8 cellular contexts compared by ENCODE assay signal in genomic region chr9:127976943-127977871, GRCh38. TPM values are rescaled to one million over a fixed set of nuclear protein-coding genes. Genes with fewer than 3 reads are reported as not detected.
DNase-seq lines count a peak whose midpoint lies in the region; ATAC-seq, FAIRE-seq and TF ChIP-seq lines count a peak whose summit lies in the region.

No MANE protein-coding gene starts in this region.

- CTCF ChIA-PET in HepG2 (lab: Yijun Ruan, JAX; ENCODE audit: low intra/inter-chr PET ratio, low total read pairs): no interaction called here

- peaks cover 70% of the 10 kb centered on the region for H3K4me1 ChIP-seq in HepG2 (ENCODE audit: insufficient read depth, low read length)

- ATAC-seq in Right ventricle myocardium superior (ENCODE audit: poor library complexity) (no peak), left cardiac atrium (no peak), HepG2 (no peak), HG03097 (IDR thresholded peaks at IDR 0.05; ENCODE audit: low FRiP score, unreplicated experiment) (no peak), GM21786 (IDR thresholded peaks at IDR 0.05; ENCODE audit: unreplicated experiment) (no peak), HG02798 (IDR thresholded peaks at IDR 0.05; ENCODE audit: poor library complexity, unreplicated experiment) (no peak)

- BruUV-seq in HepG2 (replicated peaks; lab: Mats Ljungman, UMichigan): no TSS peak

- peak overlapping the region; percentile 86 to 90 (median 90); a peak in 5 of 6 replicates for H3K4me3 ChIP-seq in HepG2 (replicated peaks in 1 of 3; ENCODE audit: insufficient read depth in 1 of 3, low read depth in 2 of 3, low read length in 3 of 3)

- H3K9ac ChIP-seq in HepG2 (ENCODE audit: insufficient read depth, low read depth, low read length): peak overlapping the region; percentile 84

- no peaks in the 10 kb centered on the region; a peak in 1 of 5 replicates for H3K27me3 ChIP-seq in HepG2 (ENCODE audit: control insufficient read depth in 1 of 2, insufficient read depth in 2 of 2, low read length in 2 of 2)

- peak overlapping the region; percentile 60 for H3K27ac ChIP-seq in HepG2 (ENCODE audit: extremely low read length, insufficient read depth, low read length)

- intact Hi-C loops in Right ventricle myocardium superior (cut with DNase I) (no loop called here), left cardiac atrium (cut with DNase I) (no loop called here), HepG2 (cut with micrococcal nuclease; ENCODE audit: unreplicated experiment) (loop anchor here (5.0 kb wide), 2 partner anchors 35 to 45 kb away; no protein-coding TSS in a partner anchor)

- POLR2A ChIA-PET in HepG2 (lab: Yijun Ruan, JAX): interaction anchor here (1.1 to 2.3 kb wide), 2 partner anchors 12 to 25 kb away, joined by 4 to 8 read pairs; no protein-coding TSS in a partner anchor

- TF ChIP-seq EP300 in HepG2 (IDR thresholded peaks at IDR 0.05; ENCODE audit: low read depth in 2 of 2, low read length in 2 of 2) (no peak), HepG2 (CRISPR knock-in tag; IDR thresholded peaks at IDR 0.05; ENCODE audit: borderline replicate concordance) (no peak)

- no peaks in the 10 kb centered on the region for H3K36me3 Mint-ChIP-seq in type B pancreatic cell

- no peaks in the 10 kb centered on the region for H3K9me3 Mint-ChIP-seq in type B pancreatic cell

- no peak for TF ChIP-seq RAD21 in HepG2 (CRISPR knock-in tag; IDR thresholded peaks at IDR 0.05)

- WGBS in HepG2 (ENCODE audit: low lambda C conversion rate): 72% methylated on average over 8 of the region's 9 CpGs

- H3K9me3 ChIP-seq in HepG2 (ENCODE audit: low read length): no peaks in the 10 kb centered on the region

- H3K79me2 ChIP-seq in HepG2 (ENCODE audit: insufficient read depth, low read length): peaks cover 80% of the 10 kb centered on the region

- H2AFZ ChIP-seq in HepG2 (ENCODE audit: low read length): no peak overlapping the region

- no peaks in the 10 kb centered on the region for H3K27me3 Mint-ChIP-seq in type B pancreatic cell

- peaks cover 37% of the 10 kb centered on the region; the same call in 1 of the 2 replicates for H4K20me1 ChIP-seq in HepG2 (ENCODE audit: insufficient read depth, low read length)

- DNase-seq in Right ventricle myocardium superior (peak; percentile 42), left cardiac atrium (no peak), HepG2 (ENCODE audit: low spot score) (no peak), type B pancreatic cell (ENCODE audit: extremely low spot score, unreplicated experiment) (no peak)
- peak; percentile 16 for DNase-seq in activated naive CD4-positive, alpha-beta T cell treated with anti-CD3 and anti-CD28 coated beads, Interleukin-2, amount 50 U/mL, for 16 hours

- no peak for FAIRE-seq in HepG2 (lab: Jason Lieb, UNC)

- H3K27ac Mint-ChIP-seq in type B pancreatic cell: peak overlapping the region; percentile 50

- TF ChIP-seq CTCF in HepG2 (CRISPR knock-in tag; IDR thresholded peaks at IDR 0.05): no peak
- TF ChIP-seq CTCF in type B pancreatic cell (conservative IDR thresholded peaks at IDR 0.05): no peak

- peaks cover 57% of the 10 kb centered on the region for H3K4me1 Mint-ChIP-seq in type B pancreatic cell (ENCODE audit: unreplicated experiment)

- in situ Hi-C loops in HepG2 (cut with HindIII; ENCODE audit: extremely low pct_ligation_motif_present, low pct_unique_long_range_greater_than_20kb): no loop called here

- peaks cover 0 to 4% of the 10 kb centered on the region in 2 experiments; a peak in 1 of 5 replicates for H3K36me3 ChIP-seq in HepG2 (replicated peaks in 1 of 2; ENCODE audit: control insufficient read depth in 1 of 2, insufficient read depth in 2 of 2, low read length in 2 of 2)

- H3K4me2 ChIP-seq in HepG2 (ENCODE audit: low read depth, low read length): peak overlapping the region; percentile 97

- no peak for TF ChIP-seq POLR2A in HepG2 (IDR thresholded peaks at IDR 0.05; ENCODE audit: insufficient read depth in 1 of 2, low read depth in 2 of 2, low read length in 2 of 2)

- H3K4me3 Mint-ChIP-seq in type B pancreatic cell: peak overlapping the region; percentile 85

RNA-seq across cellular contexts. Expression of gene EEIG1, which starts 3.6 kb away (rescaled TPM):
- 21.8 TPM for total RNA-seq in Right ventricle myocardium superior
- total RNA-seq in left cardiac atrium: 10 to 100 TPM; 24.9 to 27.3 TPM
- 16.1 and 16.6 TPM in 2 replicates for total RNA-seq in HepG2 (2016; rRNA removed; fragmentation: Illumina TruSeq; extraction: Trizol)
- 10.4 and 11.3 TPM in 2 replicates for total RNA-seq in HepG2 (2016; cell fraction: cytosol; rRNA removed; fragmentation: Illumina TruSeq; extraction: Trizol; ENCODE audit: low read depth)
- 12.3 and 17.2 TPM in 2 replicates for total RNA-seq in HepG2 (2016; cell fraction: insoluble cytoplasmic fraction; rRNA removed; fragmentation: Illumina TruSeq; extraction: Trizol)
- total RNA-seq in HepG2 (2016; cell fraction: membrane; rRNA removed; fragmentation: Illumina TruSeq; extraction: Trizol): 21.5 and 21.9 TPM in 2 replicates
- total RNA-seq in HepG2 (2016; cell fraction: nucleus; rRNA removed; fragmentation: Illumina TruSeq; extraction: Trizol): 20.0 and 24.0 TPM in 2 replicates
- 25.2 and 30.1 TPM in 2 replicates for polyA plus RNA-seq in HepG2 (2011; rRNA removed)
- 19.7 and 22.7 TPM in 2 replicates for polyA plus RNA-seq in HepG2 (2011; cell fraction: cytosol; rRNA removed)
- polyA plus RNA-seq in HepG2 (2011; cell fraction: nucleus; rRNA removed): 108 and 126 TPM in 2 replicates
- 22.5 and 36.8 TPM in 2 replicates for polyA plus RNA-seq in HepG2 (2012)
- 3.8 and 4.2 TPM in 2 replicates for polyA plus RNA-seq in HepG2 (2016; cell fraction: cytosol; fragmentation: Illumina TruSeq; extraction: Trizol; ENCODE audit: low read depth)
- 24.1 and 30.7 TPM in 2 replicates for polyA plus RNA-seq in HepG2 (2016; cell fraction: insoluble cytoplasmic fraction; fragmentation: Illumina TruSeq; extraction: Trizol; ENCODE audit: low read depth)
- polyA plus RNA-seq in HepG2 (2016; cell fraction: membrane; fragmentation: Illumina TruSeq; extraction: Trizol; ENCODE audit: low read depth): 16.7 and 17.4 TPM in 2 replicates
- 72.4 and 76.1 TPM in 2 replicates for polyA plus RNA-seq in HepG2 (2016; cell fraction: nucleus; fragmentation: Illumina TruSeq; extraction: Trizol; ENCODE audit: insufficient read depth, low read depth)
- polyA minus RNA-seq in HepG2 (2011; rRNA and poly(A)+ RNA removed; ENCODE audit: low replicate concordance): 25.3 and 40.6 TPM in 2 replicates
- polyA minus RNA-seq in HepG2 (2011; cell fraction: cytosol; rRNA and poly(A)+ RNA removed): 8.3 and 11.4 TPM in 2 replicates
- 25.0 and 25.4 TPM in 2 replicates for polyA minus RNA-seq in HepG2 (2011; cell fraction: nucleus; rRNA and poly(A)+ RNA removed)
- total RNA-seq in type B pancreatic cell (ENCODE audit: low replicate concordance): 61.1 and 74.8 TPM in 2 replicates

RNA-seq across cellular contexts. Expression of gene DPM2, which starts 39.6 kb away (rescaled TPM):
- 9.9 TPM for total RNA-seq in Right ventricle myocardium superior
- total RNA-seq in left cardiac atrium: 10 to 100 TPM; 14.7 to 18.3 TPM
- total RNA-seq in HepG2 (2016; rRNA removed; fragmentation: Illumina TruSeq; extraction: Trizol): 17.5 and 24.8 TPM in 2 replicates
- 20.0 and 27.3 TPM in 2 replicates for total RNA-seq in HepG2 (2016; cell fraction: cytosol; rRNA removed; fragmentation: Illumina TruSeq; extraction: Trizol; ENCODE audit: low read depth)
- total RNA-seq in HepG2 (2016; cell fraction: insoluble cytoplasmic fraction; rRNA removed; fragmentation: Illumina TruSeq; extraction: Trizol): 14.9 and 23.0 TPM in 2 replicates
- 31.4 and 35.9 TPM in 2 replicates for total RNA-seq in HepG2 (2016; cell fraction: membrane; rRNA removed; fragmentation: Illumina TruSeq; extraction: Trizol)
- 18.6 and 22.0 TPM in 2 replicates for total RNA-seq in HepG2 (2016; cell fraction: nucleus; rRNA removed; fragmentation: Illumina TruSeq; extraction: Trizol)
- polyA plus RNA-seq in HepG2 (2011; rRNA removed): 35.3 and 38.6 TPM in 2 replicates
- 30.5 and 35.2 TPM in 2 replicates for polyA plus RNA-seq in HepG2 (2011; cell fraction: cytosol; rRNA removed)
- polyA plus RNA-seq in HepG2 (2011; cell fraction: nucleus; rRNA removed): 36.6 and 37.4 TPM in 2 replicates
- 21.4 and 25.3 TPM in 2 replicates for polyA plus RNA-seq in HepG2 (2012)
- polyA plus RNA-seq in HepG2 (2016; cell fraction: cytosol; fragmentation: Illumina TruSeq; extraction: Trizol; ENCODE audit: low read depth): 32.5 and 40.9 TPM in 2 replicates
- polyA plus RNA-seq in HepG2 (2016; cell fraction: insoluble cytoplasmic fraction; fragmentation: Illumina TruSeq; extraction: Trizol; ENCODE audit: low read depth): 30.7 and 34.8 TPM in 2 replicates
- polyA plus RNA-seq in HepG2 (2016; cell fraction: membrane; fragmentation: Illumina TruSeq; extraction: Trizol; ENCODE audit: low read depth): 49.8 and 53.8 TPM in 2 replicates
- 49.9 and 52.5 TPM in 2 replicates for polyA plus RNA-seq in HepG2 (2016; cell fraction: nucleus; fragmentation: Illumina TruSeq; extraction: Trizol; ENCODE audit: insufficient read depth, low read depth)
- 68.5 and 193 TPM in 2 replicates for polyA minus RNA-seq in HepG2 (2011; rRNA and poly(A)+ RNA removed; ENCODE audit: low replicate concordance)
- 12.9 and 15.4 TPM in 2 replicates for polyA minus RNA-seq in HepG2 (2011; cell fraction: cytosol; rRNA and poly(A)+ RNA removed)
- polyA minus RNA-seq in HepG2 (2011; cell fraction: nucleus; rRNA and poly(A)+ RNA removed): 34.8 and 35.4 TPM in 2 replicates
- 41.6 and 56.3 TPM in 2 replicates for total RNA-seq in type B pancreatic cell (ENCODE audit: low replicate concordance)

RNA-seq across cellular contexts. Expression of gene PIP5KL1, which starts 46.6 kb away (rescaled TPM):
- total RNA-seq in Right ventricle myocardium superior (0.48 TPM), left cardiac atrium (under 1 TPM; 0.50 to 0.99 TPM), HepG2 (2016; rRNA removed; fragmentation: Illumina TruSeq; extraction: Trizol) (0.20 TPM in 1 of 2 replicates, not detected in the other), type B pancreatic cell (ENCODE audit: low replicate concordance) (5.8 and 9.4 TPM in 2 replicates)
- total RNA-seq in HepG2 (2016; cell fraction: cytosol; rRNA removed; fragmentation: Illumina TruSeq; extraction: Trizol; ENCODE audit: low read depth): 0.51 TPM in 1 of 2 replicates, not detected in the other
- 0.15 TPM in 1 of 2 replicates, not detected in the other for total RNA-seq in HepG2 (2016; cell fraction: insoluble cytoplasmic fraction; rRNA removed; fragmentation: Illumina TruSeq; extraction: Trizol)
- total RNA-seq in HepG2 (2016; cell fraction: membrane; rRNA removed; fragmentation: Illumina TruSeq; extraction: Trizol): not detected in 2 replicates
- 0.56 TPM in 1 of 2 replicates, not detected in the other for total RNA-seq in HepG2 (2016; cell fraction: nucleus; rRNA removed; fragmentation: Illumina TruSeq; extraction: Trizol)
- 0.44 and 0.49 TPM in 2 replicates for polyA plus RNA-seq in HepG2 (2011; rRNA removed)
- 0.17 and 0.32 TPM in 2 replicates for polyA plus RNA-seq in HepG2 (2011; cell fraction: cytosol; rRNA removed)
- 5.3 and 9.9 TPM in 2 replicates for polyA plus RNA-seq in HepG2 (2011; cell fraction: nucleus; rRNA removed)
- 0.32 and 0.67 TPM in 2 replicates for polyA plus RNA-seq in HepG2 (2012)
- polyA plus RNA-seq in HepG2 (2016; cell fraction: cytosol; fragmentation: Illumina TruSeq; extraction: Trizol; ENCODE audit: low read depth): 0.24 TPM in 1 of 2 replicates, not detected in the other
- polyA plus RNA-seq in HepG2 (2016; cell fraction: insoluble cytoplasmic fraction; fragmentation: Illumina TruSeq; extraction: Trizol; ENCODE audit: low read depth): not detected in 2 replicates
- polyA plus RNA-seq in HepG2 (2016; cell fraction: membrane; fragmentation: Illumina TruSeq; extraction: Trizol; ENCODE audit: low read depth): not detected in 2 replicates
- polyA plus RNA-seq in HepG2 (2016; cell fraction: nucleus; fragmentation: Illumina TruSeq; extraction: Trizol; ENCODE audit: insufficient read depth, low read depth): 1.1 TPM in 1 of 2 replicates, not detected in the other
- 0.72 and 1.4 TPM in 2 replicates for polyA minus RNA-seq in HepG2 (2011; rRNA and poly(A)+ RNA removed; ENCODE audit: low replicate concordance)
- 0.88 TPM in 1 of 2 replicates, not detected in the other for polyA minus RNA-seq in HepG2 (2011; cell fraction: cytosol; rRNA and poly(A)+ RNA removed)
- polyA minus RNA-seq in HepG2 (2011; cell fraction: nucleus; rRNA and poly(A)+ RNA removed): 1.3 and 2.2 TPM in 2 replicates

Comparison
In these comparisons a context has a peak if more than half of its experiments do, and no peak if none do; other contexts are left out.
1. DNase-seq: peak in Right ventricle myocardium superior (single experiment) and activated naive CD4-positive, alpha-beta T cell treated with anti-CD3 and anti-CD28 coated beads, Interleukin-2, amount 50 U/mL, for 16 hours (single experiment); none in left cardiac atrium (single experiment), HepG2 (single experiment) and type B pancreatic cell (single experiment).